Comparison of ENCODE assay signal across 7 cellular contexts in the genomic region with DNA sequence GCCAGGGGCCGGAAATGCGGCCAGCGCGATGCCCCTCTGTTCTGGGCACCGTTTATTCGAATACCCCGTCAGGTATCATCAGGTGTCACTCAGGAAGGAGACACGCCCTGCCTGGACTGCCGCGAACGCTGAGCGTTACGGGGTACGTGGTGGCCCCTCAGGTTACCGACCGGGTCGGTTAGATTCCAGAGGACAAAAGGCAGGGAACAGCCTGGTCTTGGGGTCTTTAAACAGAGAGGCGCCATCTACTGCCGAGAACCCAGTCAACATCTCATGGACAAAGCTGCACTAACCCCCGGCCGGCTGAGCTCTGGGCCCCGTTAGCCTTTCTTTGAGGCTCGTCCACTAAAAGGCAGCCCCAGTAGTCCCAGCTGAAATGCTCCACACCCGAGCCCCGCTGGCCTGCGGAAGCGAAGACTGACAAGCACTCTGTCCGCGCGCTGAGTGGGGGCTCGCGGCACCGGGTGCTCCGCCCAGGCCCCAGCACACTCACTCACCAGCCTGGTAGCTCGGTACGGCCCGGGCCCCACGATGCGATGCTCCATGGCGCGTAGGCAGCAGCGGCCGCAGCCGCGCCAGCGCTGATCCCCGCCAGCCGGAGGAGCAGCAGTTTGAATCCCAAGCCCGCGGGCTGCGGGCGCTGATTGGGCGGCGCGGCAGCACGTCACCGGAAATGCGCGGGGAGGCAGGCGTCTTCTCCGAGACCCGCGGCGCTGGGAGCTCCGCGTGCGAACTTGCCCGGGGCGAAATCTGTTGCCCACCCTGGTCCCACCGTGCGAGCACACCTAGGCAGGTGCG. TPM values are rescaled to one million over a fixed set of nuclear protein-coding genes. Genes with fewer than 3 reads are reported as not detected.
DNase-seq lines count a peak whose midpoint lies in the region; ATAC-seq and TF ChIP-seq lines count a peak whose summit lies in the region.

A gene with protein sequence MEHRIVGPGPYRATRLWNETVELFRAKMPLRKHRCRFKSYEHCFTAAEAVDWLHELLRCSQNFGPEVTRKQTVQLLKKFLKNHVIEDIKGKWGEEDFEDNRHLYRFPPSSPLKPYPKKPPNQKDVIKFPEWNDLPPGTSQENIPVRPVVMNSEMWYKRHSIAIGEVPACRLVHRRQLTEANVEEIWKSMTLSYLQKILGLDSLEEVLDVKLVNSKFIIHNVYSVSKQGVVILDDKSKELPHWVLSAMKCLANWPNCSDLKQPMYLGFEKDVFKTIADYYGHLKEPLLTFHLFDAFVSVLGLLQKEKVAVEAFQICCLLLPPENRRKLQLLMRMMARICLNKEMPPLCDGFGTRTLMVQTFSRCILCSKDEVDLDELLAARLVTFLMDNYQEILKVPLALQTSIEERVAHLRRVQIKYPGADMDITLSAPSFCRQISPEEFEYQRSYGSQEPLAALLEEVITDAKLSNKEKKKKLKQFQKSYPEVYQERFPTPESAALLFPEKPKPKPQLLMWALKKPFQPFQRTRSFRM (minus strand): TSS at position 618 of the 798 bp plus-strand sequence. CDS start 73 bp downstream, at position 545.

- H3K36me3 ChIP-seq in ascending aorta (no peaks in the 10 kb centered on the region), hepatocyte (replicated peaks; ENCODE audit: insufficient read depth, low read depth) (no peaks in the 10 kb centered on the region)

- H3K27me3 ChIP-seq in ascending aorta (no peaks in the 10 kb centered on the region), hepatocyte (no peaks in the 10 kb centered on the region)

- peaks cover 16% of the 10 kb centered on the region for H3K36me3 Mint-ChIP-seq in T-helper 2 cell treated with Interferon-gamma antibody and Interleukin-4, amounts not matched to agents 5 μg/mL and 100 μg/mL, for 36 hours (ENCODE audit: low read depth)

- H2AFZ ChIP-seq in hepatocyte = peak within 1 kb of the TSS; percentile 99

- peaks cover 0 to 10% of the 10 kb centered on the region in 2 donors for H3K4me1 ChIP-seq in ascending aorta
- peaks cover 4% of the 10 kb centered on the region for H3K4me1 ChIP-seq in hepatocyte (ENCODE audit: insufficient read depth)

- peak within 1 kb of the TSS; percentile 79 for H3K4me2 ChIP-seq in hepatocyte

- TF ChIP-seq CTCF in ascending aorta (IDR thresholded peaks at IDR 0.05) = peak in 2 of 3 experiments; percentile 10 to 26
- TF ChIP-seq CTCF in hepatocyte (IDR thresholded peaks at IDR 0.05; ENCODE audit: poor library complexity) = peak; percentile 46

- no peaks in the 10 kb centered on the region for H4K20me1 ChIP-seq in hepatocyte (ENCODE audit: insufficient read depth, poor library complexity, severe bottlenecking)

- H3K79me2 ChIP-seq in hepatocyte = peaks cover 42% of the 10 kb centered on the region

- intact Hi-C loops in ascending aorta (cut with DNase I) = no loop called here

- no peaks in the 10 kb centered on the region for H3K9me3 ChIP-seq in ascending aorta
- H3K9me3 ChIP-seq in hepatocyte (ENCODE audit: low read depth) = no peaks in the 10 kb centered on the region

- H3K4me3 Mint-ChIP-seq in T-helper 2 cell treated with Interferon-gamma antibody and Interleukin-4, amounts not matched to agents 5 μg/mL and 100 μg/mL, for 36 hours = peak within 1 kb of the TSS; percentile 97

- H3K4me3 ChIP-seq in ascending aorta (peak within 1 kb of the TSS; percentile 72 to 88), hepatocyte (peak within 1 kb of the TSS; percentile 86)

- peak; percentile 36 for DNase-seq in NCI-H187 treated with DMSO at 0.1 percent for 48 hours (lab: John Stamatoyannopoulos, UW)
- DNase-seq in T-helper 2 cell treated with Interferon-gamma antibody and Interleukin-4, amounts not matched to agents 5 μg/mL and 100 μg/mL, for 36 hours (ENCODE audit: low spot score) = peak; percentile 94
- DNase-seq in ascending aorta (ENCODE audit: low spot score in 2 of 2) = peak; percentile 46 to 90
- peak; percentile 94 for DNase-seq in hepatocyte (ENCODE audit: low spot score)
- peak; percentile 98 for DNase-seq in retina

- peaks cover 29% of the 10 kb centered on the region for H3K27me3 Mint-ChIP-seq in T-helper 2 cell treated with Interferon-gamma antibody and Interleukin-4, amounts not matched to agents 5 μg/mL and 100 μg/mL, for 36 hours (ENCODE audit: low read depth)

- WGBS in hepatocyte (ENCODE audit: low lambda C conversion rate, missing lambda C conversion rate) = under 1% methylated on average over 71 of the region's 72 CpGs

- H3K27ac ChIP-seq in ascending aorta (peak within 1 kb of the TSS; percentile 73 to 80), hepatocyte (peak within 1 kb of the TSS; percentile 86)

- H3K9me2 ChIP-seq in hepatocyte (replicated peaks; ENCODE audit: insufficient read depth) = no peaks in the 10 kb centered on the region

- H3K27ac Mint-ChIP-seq in T-helper 2 cell treated with Interferon-gamma antibody and Interleukin-4, amounts not matched to agents 5 μg/mL and 100 μg/mL, for 36 hours = peak within 1 kb of the TSS; percentile 93

- H3K4me1 Mint-ChIP-seq in T-helper 2 cell treated with Interferon-gamma antibody and Interleukin-4, amounts not matched to agents 5 μg/mL and 100 μg/mL, for 36 hours (ENCODE audit: low read depth) = peaks cover 28% of the 10 kb centered on the region

- H3K9me3 Mint-ChIP-seq in T-helper 2 cell treated with Interferon-gamma antibody and Interleukin-4, amounts not matched to agents 5 μg/mL and 100 μg/mL, for 36 hours = no peaks in the 10 kb centered on the region

- ATAC-seq in GM18508 (IDR thresholded peaks at IDR 0.05; ENCODE audit: insufficient read depth, unreplicated experiment) = peak; percentile 79
- ATAC-seq in HG02973 (IDR thresholded peaks at IDR 0.05; ENCODE audit: unreplicated experiment) = peak; percentile 95

RNA-seq across cellular contexts. Expression of the gene that starts here (rescaled TPM):
- total RNA-seq in ascending aorta = 2.4 TPM
- 27.5 and 37.3 TPM in 2 replicates for total RNA-seq in hepatocyte
- 9.0 and 10.7 TPM in 2 replicates for polyA plus RNA-seq in hepatocyte

Comparison
In these comparisons a context has a peak if more than half of its experiments do, and no peak if none do; other contexts are left out.
1. Peak in every context shown above with its lines: DNase-seq, ATAC-seq, H3K4me3 ChIP-seq and H3K27ac ChIP-seq.
2. DNase-seq: peak in every context shown above with its lines; median percentile 98 in retina; 94 in T-helper 2 cell treated with Interferon-gamma antibody and Interleukin-4, amounts not matched to agents 5 μg/mL and 100 μg/mL, for 36 hours; 94 in hepatocyte; 68 in ascending aorta; 36 in NCI-H187 treated with DMSO at 0.1 percent for 48 hours.